In the genomic region with DNA sequence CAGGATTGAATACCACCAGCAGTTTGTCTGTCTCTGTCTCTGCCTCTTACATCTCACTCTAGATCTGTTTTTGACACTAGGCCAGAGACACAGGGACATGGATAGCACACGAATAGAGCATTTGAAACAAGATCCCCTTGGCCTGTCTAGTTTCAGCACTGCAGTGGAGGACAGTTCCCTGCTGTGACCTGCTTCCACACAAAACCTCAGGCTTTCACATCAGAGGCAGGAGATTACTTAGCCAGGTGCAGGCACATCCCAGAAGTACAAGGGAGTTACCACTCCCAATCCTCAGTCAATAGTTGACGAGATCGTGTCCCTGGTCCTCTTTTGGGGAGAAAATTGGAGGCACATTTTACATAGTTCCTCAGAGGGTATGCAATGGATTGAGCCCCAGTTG, we compare ENCODE assay signal across 1 cellular context.
A peak's percentile ranks its signal among the peaks of the same experiment; 100 is the strongest.
TF ChIP-seq lines count a peak whose summit lies in the region.

No MANE protein-coding gene starts in this region.

TF ChIP-seq in A549, 52 proteins besides CTCF, POLR2A, EP300 and RAD21 (continued from another document):
- TF ChIP-seq, protein P1, sequence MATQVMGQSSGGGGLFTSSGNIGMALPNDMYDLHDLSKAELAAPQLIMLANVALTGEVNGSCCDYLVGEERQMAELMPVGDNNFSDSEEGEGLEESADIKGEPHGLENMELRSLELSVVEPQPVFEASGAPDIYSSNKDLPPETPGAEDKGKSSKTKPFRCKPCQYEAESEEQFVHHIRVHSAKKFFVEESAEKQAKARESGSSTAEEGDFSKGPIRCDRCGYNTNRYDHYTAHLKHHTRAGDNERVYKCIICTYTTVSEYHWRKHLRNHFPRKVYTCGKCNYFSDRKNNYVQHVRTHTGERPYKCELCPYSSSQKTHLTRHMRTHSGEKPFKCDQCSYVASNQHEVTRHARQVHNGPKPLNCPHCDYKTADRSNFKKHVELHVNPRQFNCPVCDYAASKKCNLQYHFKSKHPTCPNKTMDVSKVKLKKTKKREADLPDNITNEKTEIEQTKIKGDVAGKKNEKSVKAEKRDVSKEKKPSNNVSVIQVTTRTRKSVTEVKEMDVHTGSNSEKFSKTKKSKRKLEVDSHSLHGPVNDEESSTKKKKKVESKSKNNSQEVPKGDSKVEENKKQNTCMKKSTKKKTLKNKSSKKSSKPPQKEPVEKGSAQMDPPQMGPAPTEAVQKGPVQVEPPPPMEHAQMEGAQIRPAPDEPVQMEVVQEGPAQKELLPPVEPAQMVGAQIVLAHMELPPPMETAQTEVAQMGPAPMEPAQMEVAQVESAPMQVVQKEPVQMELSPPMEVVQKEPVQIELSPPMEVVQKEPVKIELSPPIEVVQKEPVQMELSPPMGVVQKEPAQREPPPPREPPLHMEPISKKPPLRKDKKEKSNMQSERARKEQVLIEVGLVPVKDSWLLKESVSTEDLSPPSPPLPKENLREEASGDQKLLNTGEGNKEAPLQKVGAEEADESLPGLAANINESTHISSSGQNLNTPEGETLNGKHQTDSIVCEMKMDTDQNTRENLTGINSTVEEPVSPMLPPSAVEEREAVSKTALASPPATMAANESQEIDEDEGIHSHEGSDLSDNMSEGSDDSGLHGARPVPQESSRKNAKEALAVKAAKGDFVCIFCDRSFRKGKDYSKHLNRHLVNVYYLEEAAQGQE (IDR thresholded peaks at IDR 0.05) = peak; percentile 89
- 0 out of 2 replicates have a peak, but pooled peaks have one; percentile 28 for TF ChIP-seq EHMT2 (IDR thresholded peaks at IDR 0.05; ENCODE audit: low read depth)
TF ChIP-seq in A549: peak in this region for 2.
